1 cellular context compared by ENCODE assay signal in the genomic region with DNA sequence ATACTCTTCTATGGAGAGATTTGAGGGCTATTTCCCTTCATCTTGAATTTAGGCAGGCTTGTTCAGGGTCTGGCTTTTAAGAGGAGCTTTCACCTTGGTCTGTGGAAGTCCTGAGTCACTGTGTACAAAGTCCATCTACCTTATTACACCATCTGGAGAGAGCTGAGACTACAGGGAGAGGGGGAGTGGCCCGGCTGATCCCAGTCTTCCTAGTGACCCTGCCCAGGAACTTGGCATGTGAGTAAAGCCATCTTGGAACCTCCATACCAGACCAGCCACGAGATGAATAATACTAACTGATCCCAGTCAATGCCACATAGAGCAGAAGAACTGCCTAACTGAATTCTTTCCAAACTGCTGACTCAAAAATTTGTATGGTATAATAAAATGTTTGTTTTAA.
TF ChIP-seq lines count a peak whose summit lies in the region.

No MANE protein-coding gene starts in this region.

TF ChIP-seq in HepG2, 621 proteins besides CTCF, POLR2A, EP300 and RAD21 (continued from another document and continues in another):
- no peak for TF ChIP-seq ZNF816 (CRISPR knock-in tag; IDR thresholded peaks at IDR 0.05; ENCODE audit: borderline replicate concordance)
- no peak for TF ChIP-seq ZNF333 (CRISPR knock-in tag; IDR thresholded peaks at IDR 0.05; ENCODE audit: borderline replicate concordance)
- TF ChIP-seq ZNF460 (CRISPR knock-in tag; IDR thresholded peaks at IDR 0.05; ENCODE audit: borderline replicate concordance) = no peak
- TF ChIP-seq ETV6 (CRISPR knock-in tag; conservative IDR thresholded peaks at IDR 0.05) = no peak
- no peak for TF ChIP-seq MED13 (CRISPR knock-in tag; IDR thresholded peaks at IDR 0.05)
- no peak for TF ChIP-seq AGO1 (IDR thresholded peaks at IDR 0.05; ENCODE audit: low read depth, low read length, poor library complexity, severe bottlenecking)
- no peak for TF ChIP-seq NFE2L1 (CRISPR knock-in tag; IDR thresholded peaks at IDR 0.05; ENCODE audit: borderline replicate concordance)
- no peak for TF ChIP-seq FOXP1 (IDR thresholded peaks at IDR 0.05)
- peak; percentile 20; the same call in 1 of the 2 replicates for TF ChIP-seq FOXP1 (CRISPR knock-in tag; IDR thresholded peaks at IDR 0.05)
- TF ChIP-seq ZBTB10 (CRISPR knock-in tag; IDR thresholded peaks at IDR 0.05; ENCODE audit: borderline replicate concordance) = no peak
- TF ChIP-seq ZNF562 (CRISPR knock-in tag; IDR thresholded peaks at IDR 0.05; ENCODE audit: borderline replicate concordance) = no peak
- TF ChIP-seq, protein P1, sequence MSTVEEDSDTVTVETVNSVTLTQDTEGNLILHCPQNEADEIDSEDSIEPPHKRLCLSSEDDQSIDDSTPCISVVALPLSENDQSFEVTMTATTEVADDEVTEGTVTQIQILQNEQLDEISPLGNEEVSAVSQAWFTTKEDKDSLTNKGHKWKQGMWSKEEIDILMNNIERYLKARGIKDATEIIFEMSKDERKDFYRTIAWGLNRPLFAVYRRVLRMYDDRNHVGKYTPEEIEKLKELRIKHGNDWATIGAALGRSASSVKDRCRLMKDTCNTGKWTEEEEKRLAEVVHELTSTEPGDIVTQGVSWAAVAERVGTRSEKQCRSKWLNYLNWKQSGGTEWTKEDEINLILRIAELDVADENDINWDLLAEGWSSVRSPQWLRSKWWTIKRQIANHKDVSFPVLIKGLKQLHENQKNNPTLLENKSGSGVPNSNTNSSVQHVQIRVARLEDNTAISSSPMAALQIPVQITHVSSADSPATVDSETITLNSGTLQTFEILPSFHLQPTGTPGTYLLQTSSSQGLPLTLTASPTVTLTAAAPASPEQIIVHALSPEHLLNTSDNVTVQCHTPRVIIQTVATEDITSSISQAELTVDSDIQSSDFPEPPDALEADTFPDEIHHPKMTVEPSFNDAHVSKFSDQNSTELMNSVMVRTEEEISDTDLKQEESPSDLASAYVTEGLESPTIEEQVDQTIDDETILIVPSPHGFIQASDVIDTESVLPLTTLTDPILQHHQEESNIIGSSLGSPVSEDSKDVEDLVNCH (CRISPR knock-in tag; IDR thresholded peaks at IDR 0.05) = no peak
- TF ChIP-seq PAXIP1 (CRISPR knock-in tag; conservative IDR thresholded peaks at IDR 0.05) = peak; percentile 56
- TF ChIP-seq, protein P2, sequence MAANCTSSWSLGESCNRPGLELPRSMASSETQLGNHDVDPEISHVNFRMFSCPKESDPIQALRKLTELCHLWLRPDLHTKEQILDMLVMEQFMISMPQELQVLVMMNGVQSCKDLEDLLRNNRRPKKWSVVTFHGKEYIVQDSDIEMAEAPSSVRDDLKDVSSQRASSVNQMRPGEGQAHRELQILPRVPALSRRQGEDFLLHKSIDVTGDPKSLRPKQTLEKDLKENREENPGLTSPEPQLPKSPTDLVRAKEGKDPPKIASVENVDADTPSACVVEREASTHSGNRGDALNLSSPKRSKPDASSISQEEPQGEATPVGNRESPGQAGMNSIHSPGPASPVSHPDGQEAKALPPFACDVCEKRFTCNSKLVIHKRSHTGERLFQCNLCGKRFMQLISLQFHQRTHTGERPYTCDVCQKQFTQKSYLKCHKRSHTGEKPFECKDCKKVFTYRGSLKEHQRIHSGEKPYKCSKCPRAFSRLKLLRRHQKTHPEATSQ (CRISPR knock-in tag; IDR thresholded peaks at IDR 0.05; ENCODE audit: borderline replicate concordance) = 0 out of 2 replicates have a peak, but pooled peaks have one; percentile 40
- TF ChIP-seq ZNF772 (CRISPR knock-in tag; IDR thresholded peaks at IDR 0.05) = no peak
- TF ChIP-seq TFE3 (CRISPR knock-in tag; IDR thresholded peaks at IDR 0.05) = no peak
- TF ChIP-seq, protein P3, sequence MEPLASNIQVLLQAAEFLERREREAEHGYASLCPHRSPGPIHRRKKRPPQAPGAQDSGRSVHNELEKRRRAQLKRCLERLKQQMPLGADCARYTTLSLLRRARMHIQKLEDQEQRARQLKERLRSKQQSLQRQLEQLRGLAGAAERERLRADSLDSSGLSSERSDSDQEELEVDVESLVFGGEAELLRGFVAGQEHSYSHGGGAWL (CRISPR knock-in tag; IDR thresholded peaks at IDR 0.05) = no peak
- TF ChIP-seq ZNF512B (CRISPR knock-in tag; IDR thresholded peaks at IDR 0.05; ENCODE audit: borderline replicate concordance) = no peak
- TF ChIP-seq, protein P4, sequence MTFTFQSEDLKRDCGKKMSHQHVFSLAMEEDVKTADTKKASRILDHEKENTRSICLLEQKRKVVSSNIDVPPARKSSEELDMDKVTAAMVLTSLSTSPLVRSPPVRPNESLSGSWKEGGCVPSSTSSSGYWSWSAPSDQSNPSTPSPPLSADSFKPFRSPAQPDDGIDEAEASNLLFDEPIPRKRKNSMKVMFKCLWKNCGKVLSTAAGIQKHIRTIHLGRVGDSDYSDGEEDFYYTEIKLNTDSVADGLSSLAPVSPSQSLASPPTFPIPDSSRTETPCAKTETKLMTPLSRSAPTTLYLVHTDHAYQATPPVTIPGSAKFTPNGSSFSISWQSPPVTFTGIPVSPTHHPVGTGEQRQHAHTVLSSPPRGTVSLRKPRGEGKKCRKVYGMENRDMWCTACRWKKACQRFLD (CRISPR knock-in tag; IDR thresholded peaks at IDR 0.05; ENCODE audit: borderline replicate concordance) = no peak
- no peak for TF ChIP-seq STAT5B (CRISPR knock-in tag; IDR thresholded peaks at IDR 0.05)
- TF ChIP-seq DRAP1 (CRISPR knock-in tag; IDR thresholded peaks at IDR 0.05) = no peak
- TF ChIP-seq KMT2B (CRISPR knock-in tag; IDR thresholded peaks at IDR 0.05) = no peak
- TF ChIP-seq ZNF878 (CRISPR knock-in tag; IDR thresholded peaks at IDR 0.05) = no peak
- TF ChIP-seq ZNF543 (CRISPR knock-in tag; IDR thresholded peaks at IDR 0.05) = no peak
- TF ChIP-seq, protein P5, sequence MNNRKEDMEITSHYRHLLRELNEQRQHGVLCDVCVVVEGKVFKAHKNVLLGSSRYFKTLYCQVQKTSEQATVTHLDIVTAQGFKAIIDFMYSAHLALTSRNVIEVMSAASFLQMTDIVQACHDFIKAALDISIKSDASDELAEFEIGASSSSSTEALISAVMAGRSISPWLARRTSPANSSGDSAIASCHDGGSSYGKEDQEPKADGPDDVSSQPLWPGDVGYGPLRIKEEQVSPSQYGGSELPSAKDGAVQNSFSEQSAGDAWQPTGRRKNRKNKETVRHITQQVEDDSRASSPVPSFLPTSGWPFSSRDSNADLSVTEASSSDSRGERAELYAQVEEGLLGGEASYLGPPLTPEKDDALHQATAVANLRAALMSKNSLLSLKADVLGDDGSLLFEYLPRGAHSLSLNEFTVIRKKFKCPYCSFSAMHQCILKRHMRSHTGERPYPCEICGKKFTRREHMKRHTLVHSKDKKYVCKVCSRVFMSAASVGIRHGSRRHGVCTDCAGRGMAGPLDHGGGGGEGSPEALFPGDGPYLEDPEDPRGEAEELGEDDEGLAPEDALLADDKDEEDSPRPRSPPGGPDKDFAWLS (CRISPR knock-in tag; IDR thresholded peaks at IDR 0.05; ENCODE audit: borderline replicate concordance) = no peak
- no peak for TF ChIP-seq HMGA1 (CRISPR knock-in tag; conservative IDR thresholded peaks at IDR 0.05)
- no peak for TF ChIP-seq TBX2 (CRISPR knock-in tag; IDR thresholded peaks at IDR 0.05; ENCODE audit: borderline replicate concordance)
- TF ChIP-seq TEAD2 (CRISPR knock-in tag; IDR thresholded peaks at IDR 0.05) = no peak
- TF ChIP-seq, protein P6, sequence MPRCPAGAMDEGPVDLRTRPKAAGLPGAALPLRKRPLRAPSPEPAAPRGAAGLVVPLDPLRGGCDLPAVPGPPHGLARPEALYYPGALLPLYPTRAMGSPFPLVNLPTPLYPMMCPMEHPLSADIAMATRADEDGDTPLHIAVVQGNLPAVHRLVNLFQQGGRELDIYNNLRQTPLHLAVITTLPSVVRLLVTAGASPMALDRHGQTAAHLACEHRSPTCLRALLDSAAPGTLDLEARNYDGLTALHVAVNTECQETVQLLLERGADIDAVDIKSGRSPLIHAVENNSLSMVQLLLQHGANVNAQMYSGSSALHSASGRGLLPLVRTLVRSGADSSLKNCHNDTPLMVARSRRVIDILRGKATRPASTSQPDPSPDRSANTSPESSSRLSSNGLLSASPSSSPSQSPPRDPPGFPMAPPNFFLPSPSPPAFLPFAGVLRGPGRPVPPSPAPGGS (CRISPR knock-in tag; IDR thresholded peaks at IDR 0.05) = no peak
- TF ChIP-seq BCL6 (CRISPR knock-in tag; IDR thresholded peaks at IDR 0.05) = peak; percentile 25; the same call in 1 of the 2 replicates
- no peak for TF ChIP-seq ZNF337 (CRISPR knock-in tag; IDR thresholded peaks at IDR 0.05; ENCODE audit: borderline replicate concordance, low read depth)
- TF ChIP-seq ZNF724P (CRISPR knock-in tag; IDR thresholded peaks at IDR 0.05; ENCODE audit: borderline replicate concordance) = no peak
- peak; percentile 19; the same call in 1 of the 2 replicates for TF ChIP-seq RCOR2 (CRISPR knock-in tag; IDR thresholded peaks at IDR 0.05)
- TF ChIP-seq TARDBP (CRISPR knock-in tag; IDR thresholded peaks at IDR 0.05) = peak; percentile 59; the same call in 1 of the 2 replicates
- TF ChIP-seq NR2F6 (IDR thresholded peaks at IDR 0.05) = no peak
- TF ChIP-seq NR2F6 (CRISPR knock-in tag; IDR thresholded peaks at IDR 0.05) = peak; percentile 31; the same call in 1 of the 2 replicates
- no peak for TF ChIP-seq ZMYM3 (CRISPR knock-in tag; IDR thresholded peaks at IDR 0.05)
